Comparison of ENCODE assay signal across 22 cellular contexts in genomic region chr14:20886091-20886490, GRCh38.
"Had no signal": no experiment of that assay in that cellular context is flagged by ENCODE, and none has a peak within 500 bp of the region (broad histone marks: within the 10 kb centered on the region; RNA-seq: fewer than 3 reads in every experiment).

No MANE protein-coding gene starts in this region.

- ATAC-seq: effector memory CD8-positive, alpha-beta T cell; esophagus mucosa; gastrocnemius medialis; heart right ventricle; left cardiac atrium; left lung; left ventricle myocardium superior; lower lobe of right lung; naive thymus-derived CD4-positive, alpha-beta T cell had no signal

- H3K27me3 ChIP-seq: colonic mucosa, esophagus squamous epithelium, gastrocnemius medialis, left lung had no signal

- H3K27ac ChIP-seq: colonic mucosa, epithelial cell of prostate, esophagus squamous epithelium, gastrocnemius medialis, heart right ventricle, left lung, lower lobe of right lung had no signal

- H3K4me3 ChIP-seq: colonic mucosa, esophagus squamous epithelium, gastrocnemius medialis, heart right ventricle, left lung, lower lobe of right lung had no signal

- DNase-seq: colonic mucosa; cortex of kidney; effector CD8-positive, alpha-beta T cell; effector memory CD8-positive, alpha-beta T cell; endodermal cell; erythroblast; esophagus squamous epithelium; foreskin fibroblast; foreskin melanocyte; gastrocnemius medialis; glutamatergic neuron; head of caudate nucleus; heart right ventricle; hippocampal formation; left cardiac atrium; left lung; left ventricle myocardium superior; lower lobe of right lung; mesenchymal stem cell; naive thymus-derived CD4-positive, alpha-beta T cell had no signal
